In genomic region chr13:112842343-112842856, GRCh38 we compare ENCODE assay signal across 14 cellular contexts.
DNase-seq lines count a peak whose midpoint lies in the region; ATAC-seq, FAIRE-seq and TF ChIP-seq lines count a peak whose summit lies in the region.
"Had no signal": no experiment of that assay in that cellular context is flagged by ENCODE, and none has a peak within 500 bp of the region (broad histone marks: within the 10 kb centered on the region; RNA-seq: fewer than 3 reads in every experiment).

No MANE protein-coding gene starts in this region.

- intact Hi-C loops in ascending aorta (cut with DNase I) (no loop called here), left ventricle myocardium inferior (cut with micrococcal nuclease) (loop anchor here (10.0 kb wide), 1 partner anchor 188 kb away; no protein-coding TSS in a partner anchor), pancreas (cut with DNase I) (no loop called here), upper lobe of right lung (cut with DNase I) (no loop called here)

- DNase-seq in BE2C (peak; percentile 49), ascending aorta (ENCODE audit: low spot score in 2 of 2) (no peak), left ventricle myocardium inferior (peak; percentile 58), pancreas (no peak), SW480 (ENCODE audit: low spot score) (no peak), ecto neural progenitor cell (ENCODE audit: low spot score) (no peak), upper lobe of right lung (no peak), AML-193 (lab: John Stamatoyannopoulos, UW) (no peak)
- DNase-seq: anterior cingulate cortex, DND-41, mammary epithelial cell, NCI-H1930 had no signal

- no peaks in the 10 kb centered on the region for H3K27me3 ChIP-seq in BE2C
- H3K27me3 ChIP-seq in ascending aorta, result no peaks in the 10 kb centered on the region
- H3K27me3 ChIP-seq in left ventricle myocardium inferior (ENCODE audit: low read depth), result no peaks in the 10 kb centered on the region
- no peaks in the 10 kb centered on the region for H3K27me3 ChIP-seq in pancreas
- no peaks in the 10 kb centered on the region for H3K27me3 ChIP-seq in upper lobe of right lung

- H3K36me3 ChIP-seq in BE2C (peaks cover 3% of the 10 kb centered on the region), ascending aorta (peaks cover 11 to 15% of the 10 kb centered on the region in 2 donors), left ventricle myocardium inferior (peaks cover 70% of the 10 kb centered on the region), pancreas (peaks cover 0 to 21% (median 7%) of the 10 kb centered on the region in 3 donors), upper lobe of right lung (peaks cover 76% of the 10 kb centered on the region)

- peak in 3 of 4 donors; percentile 19 to 63 (median 57) for ATAC-seq in pancreas
- ATAC-seq in upper lobe of right lung, result no peak
- ATAC-seq: K562 had no signal

- no peak for FAIRE-seq in pancreas (lab: Jason Lieb, UNC)
- FAIRE-seq: K562 had no signal

- 81 to 84% methylated on average over 14 of the region's 14 CpGs for WGBS in pancreas, 2 donors

- TF ChIP-seq CTCF in BE2C (IDR thresholded peaks at IDR 0.05; ENCODE audit: low read depth, low read length) (no peak), ascending aorta (IDR thresholded peaks at IDR 0.05) (no peak), left ventricle myocardium inferior (IDR thresholded peaks at IDR 0.05; ENCODE audit: borderline replicate concordance) (no peak), pancreas (IDR thresholded peaks at IDR 0.05) (no peak), upper lobe of right lung (IDR thresholded peaks at IDR 0.05) (no peak)

- peak overlapping the region in 1 of 2 donors; percentile 55 for H3K27ac ChIP-seq in ascending aorta
- H3K27ac ChIP-seq in left ventricle myocardium inferior (replicated peaks), result peak overlapping the region; percentile 61
- H3K27ac ChIP-seq in pancreas, result no peak overlapping the region
- H3K27ac ChIP-seq in upper lobe of right lung, result no peak overlapping the region

- H3K4me1 ChIP-seq in BE2C (peaks cover 9% of the 10 kb centered on the region), ascending aorta (peaks cover 0 to 3% of the 10 kb centered on the region in 2 donors), left ventricle myocardium inferior (peaks cover 23% of the 10 kb centered on the region), pancreas (no peaks in the 10 kb centered on the region), upper lobe of right lung (peaks cover 3% of the 10 kb centered on the region)

- H3K4me3 ChIP-seq in BE2C (ENCODE audit: low read depth, low read length), result no peak overlapping the region
- peak overlapping the region; percentile 13 to 50 for H3K4me3 ChIP-seq in ascending aorta
- H3K4me3 ChIP-seq in left ventricle myocardium inferior, result peak overlapping the region; percentile 32
- no peak overlapping the region for H3K4me3 ChIP-seq in pancreas
- no peak overlapping the region for H3K4me3 ChIP-seq in upper lobe of right lung
- H3K4me3 ChIP-seq: K562, smooth muscle cell had no signal

- no peaks in the 10 kb centered on the region for H3K9me3 ChIP-seq in BE2C
- no peaks in the 10 kb centered on the region for H3K9me3 ChIP-seq in ascending aorta
- H3K9me3 ChIP-seq in left ventricle myocardium inferior (replicated peaks), result peaks cover under 1% of the 10 kb centered on the region
- no peaks in the 10 kb centered on the region for H3K9me3 ChIP-seq in pancreas
- H3K9me3 ChIP-seq in upper lobe of right lung, result no peaks in the 10 kb centered on the region

Comparison
In these comparisons a context has a peak if more than half of its experiments do, and no peak if none do; other contexts are left out.
1. DNase-seq: peak in BE2C (single experiment) and left ventricle myocardium inferior (single experiment); none in ascending aorta (0 of 2), pancreas (0 of 6), SW480 (single experiment), ecto neural progenitor cell (single experiment), upper lobe of right lung (single experiment) and AML-193 (0 of 2).
2. H3K4me3 ChIP-seq: peak in ascending aorta (2 of 2) and left ventricle myocardium inferior (single experiment); none in BE2C (single experiment), pancreas (0 of 4) and upper lobe of right lung (single experiment).